In the genomic region with DNA sequence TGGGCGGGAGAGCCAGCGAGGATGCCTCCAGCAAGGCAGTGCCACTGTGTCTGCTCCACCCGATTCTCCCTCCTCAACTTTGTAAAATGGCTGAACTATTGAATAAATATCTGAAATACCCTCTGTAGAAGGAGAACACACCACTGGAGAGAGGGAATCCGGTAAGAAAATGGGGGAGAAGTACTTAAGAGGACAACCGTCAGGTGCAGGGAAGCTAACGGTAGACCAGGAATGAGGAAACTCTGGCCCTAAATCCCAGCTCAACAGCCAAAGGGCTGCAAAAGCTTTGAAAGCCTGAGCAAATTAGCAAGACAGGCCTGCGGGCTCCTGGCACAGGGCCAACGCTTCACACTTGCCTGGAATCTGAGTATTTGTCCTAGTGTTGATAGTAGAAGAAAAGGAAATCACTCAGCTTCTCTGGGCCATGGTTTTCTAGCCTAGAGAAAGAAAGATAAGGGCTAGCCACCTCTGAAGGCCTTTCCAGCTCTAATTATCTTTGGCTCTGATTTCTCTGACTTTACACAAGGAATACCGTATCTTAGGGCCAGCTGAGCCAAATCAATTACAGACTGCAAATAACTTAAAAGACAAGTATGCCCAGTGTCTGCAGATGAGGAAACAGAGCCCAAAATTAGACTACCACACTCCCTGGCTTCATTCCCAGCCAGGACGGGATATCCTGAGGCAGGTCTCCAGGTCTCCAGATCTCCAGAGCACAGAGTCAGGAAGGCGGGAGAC, we compare ENCODE assay signal across 9 cellular contexts.
DNase-seq lines count a peak whose midpoint lies in the region; ATAC-seq and TF ChIP-seq lines count a peak whose summit lies in the region.
"Had no signal": no experiment of that assay in that cellular context is flagged by ENCODE, and none has a peak within 500 bp of the region (broad histone marks: within the 10 kb centered on the region; RNA-seq: fewer than 3 reads in every experiment).

No MANE protein-coding gene starts in this region.

- peak overlapping the region; percentile 97 for H3K27ac Mint-ChIP-seq in chondrocyte (ENCODE audit: unreplicated experiment)

- no peak overlapping the region for H3K4me3 Mint-ChIP-seq in chondrocyte (ENCODE audit: unreplicated experiment)
- H3K4me3 Mint-ChIP-seq: activated naive CD8-positive, alpha-beta T cell had no signal

- H3K27me3 Mint-ChIP-seq in chondrocyte (ENCODE audit: low read depth): no peaks in the 10 kb centered on the region
- H3K27me3 Mint-ChIP-seq: activated naive CD8-positive, alpha-beta T cell had no signal

- no peaks in the 10 kb centered on the region for H3K9me3 Mint-ChIP-seq in chondrocyte (ENCODE audit: low read depth)

- no peak for TF ChIP-seq CTCF in chondrocyte (IDR thresholded peaks at IDR 0.05)

- H3K4me1 Mint-ChIP-seq in chondrocyte (ENCODE audit: low read depth): peaks cover 88% of the 10 kb centered on the region

- no peaks in the 10 kb centered on the region for H3K36me3 Mint-ChIP-seq in chondrocyte (ENCODE audit: low read depth)

- ATAC-seq in HG02981 (IDR thresholded peaks at IDR 0.05; ENCODE audit: unreplicated experiment) (no peak), HG03439 (IDR thresholded peaks at IDR 0.05; ENCODE audit: unreplicated experiment) (no peak), HG02759 (IDR thresholded peaks at IDR 0.05; ENCODE audit: unreplicated experiment) (no peak)

- DNase-seq in DMS53 treated with DMSO at 0.1 percent for 48 hours (lab: John Stamatoyannopoulos, UW; ENCODE audit: unreplicated experiment) (peak; percentile 11), NCI-H2227 (lab: John Stamatoyannopoulos, UW; ENCODE audit: unreplicated experiment) (peak; percentile 70), chondrocyte (ENCODE audit: low spot score) (no peak), lung microvascular endothelial cell (ENCODE audit: low read depth in 2 of 2) (peak; percentile 42 to 84), mesenteric fat pad (ENCODE audit: low spot score) (no peak)

Comparison
In these comparisons a context has a peak if more than half of its experiments do, and no peak if none do; other contexts are left out.
1. DNase-seq: peak in DMS53 treated with DMSO at 0.1 percent for 48 hours (single experiment), NCI-H2227 (single experiment) and lung microvascular endothelial cell (2 of 2); none in chondrocyte (single experiment) and mesenteric fat pad (single experiment).